ENCODE assay signal across 8 cellular contexts in genomic region chr6:156988276-156989158, GRCh38.
DNase-seq lines count a peak whose midpoint lies in the region; ATAC-seq and TF ChIP-seq lines count a peak whose summit lies in the region.

No MANE protein-coding gene starts in this region.

- intact Hi-C loops in Calu3 (cut with micrococcal nuclease; ENCODE audit: unreplicated experiment) = no loop called here

- H3K36me3 Mint-ChIP-seq in activated T-helper 17 cell treated with anti-CD3 and anti-CD28 coated beads, Interleukin-2, amount 50 U/mL, for 72 hours (ENCODE audit: low read depth) = no peaks in the 10 kb centered on the region
- no peaks in the 10 kb centered on the region for H3K36me3 Mint-ChIP-seq in Calu3 (ENCODE audit: insufficient read depth, unreplicated experiment)

- H3K4me1 Mint-ChIP-seq in activated T-helper 17 cell treated with anti-CD3 and anti-CD28 coated beads, Interleukin-2, amount 50 U/mL, for 72 hours = peaks cover 31% of the 10 kb centered on the region
- peaks cover 29% of the 10 kb centered on the region for H3K4me1 Mint-ChIP-seq in Calu3 (ENCODE audit: low read depth, unreplicated experiment)

- no peaks in the 10 kb centered on the region for H3K9me3 Mint-ChIP-seq in activated T-helper 17 cell treated with anti-CD3 and anti-CD28 coated beads, Interleukin-2, amount 50 U/mL, for 72 hours
- no peaks in the 10 kb centered on the region for H3K9me3 Mint-ChIP-seq in Calu3 (ENCODE audit: low read depth, unreplicated experiment)

- CTCF ChIA-PET in Calu3 (lab: Charles Lee) = no interaction called here

- no TSS peak for BruUV-seq in Calu3 (replicated peaks; lab: Mats Ljungman, UMichigan)

- no peak for TF ChIP-seq CTCF in Calu3 (IDR thresholded peaks at IDR 0.05; ENCODE audit: unreplicated experiment)

- no peak overlapping the region for H3K27ac ChIP-seq in substantia nigra (ENCODE audit: low read depth, low read length, poor library complexity, severe bottlenecking)

- ATAC-seq in GM19452 (IDR thresholded peaks at IDR 0.05; ENCODE audit: unreplicated experiment) (peak; percentile 67), HG03432 (IDR thresholded peaks at IDR 0.05; ENCODE audit: unreplicated experiment) (peak; percentile 77)
- ATAC-seq in activated T-helper 17 cell treated with anti-CD3 and anti-CD28 coated beads, Interleukin-2, amount 50 U/mL, for 72 hours (replicated peaks) = peak; percentile 70

- no peak overlapping the region for H3K4me3 Mint-ChIP-seq in activated T-helper 17 cell treated with anti-CD3 and anti-CD28 coated beads, Interleukin-2, amount 50 U/mL, for 72 hours
- H3K4me3 Mint-ChIP-seq in Calu3 (ENCODE audit: low read depth, unreplicated experiment) = no peak overlapping the region

- no peak overlapping the region for H3K27ac Mint-ChIP-seq in activated T-helper 17 cell treated with anti-CD3 and anti-CD28 coated beads, Interleukin-2, amount 50 U/mL, for 72 hours
- H3K27ac Mint-ChIP-seq in Calu3 (ENCODE audit: unreplicated experiment) = no peak overlapping the region

- DNase-seq in ELF-1 (ENCODE audit: low read depth, low spot score) (peak; percentile 64), renal cortical epithelial cell (ENCODE audit: low read depth) (peak; percentile 49), Calu3 (no peak), substantia nigra (lab: John Stamatoyannopoulos, UW) (no peak), NCI-H1105 treated with DMSO at 0.1 percent for 48 hours (lab: John Stamatoyannopoulos, UW) (no peak)

- no peaks in the 10 kb centered on the region for H3K27me3 Mint-ChIP-seq in activated T-helper 17 cell treated with anti-CD3 and anti-CD28 coated beads, Interleukin-2, amount 50 U/mL, for 72 hours
- H3K27me3 Mint-ChIP-seq in Calu3 (ENCODE audit: unreplicated experiment) = no peaks in the 10 kb centered on the region

Comparison
In these comparisons a context has a peak if more than half of its experiments do, and no peak if none do; other contexts are left out.
1. DNase-seq: peak in ELF-1 (single experiment) and renal cortical epithelial cell (single experiment); none in Calu3 (single experiment), substantia nigra (0 of 49) and NCI-H1105 treated with DMSO at 0.1 percent for 48 hours (single experiment).
2. Peak in every context shown above with its lines, with median percentiles within 50 percentile points of each other: ATAC-seq.